Comparison of ENCODE assay signal across 29 cellular contexts in the genomic region with DNA sequence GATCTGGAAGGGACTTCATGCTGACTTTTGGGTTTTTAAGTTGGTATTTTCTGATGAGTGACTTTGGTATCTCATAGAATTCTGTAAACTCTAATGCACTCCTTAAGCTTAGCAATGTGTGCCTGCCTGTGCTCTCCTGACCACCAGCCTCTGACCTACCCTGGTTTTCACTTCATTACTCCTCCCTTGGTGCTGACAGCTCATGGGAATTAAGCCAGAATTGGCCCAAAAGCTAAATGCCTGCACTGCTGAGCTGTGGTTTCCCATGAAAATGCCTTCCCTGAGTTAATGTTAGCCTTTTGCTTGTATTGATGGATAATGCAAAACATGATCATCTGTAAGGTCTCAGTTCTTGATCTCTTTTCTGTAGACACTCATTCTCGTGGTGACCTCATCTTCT. TPM values are rescaled to one million over a fixed set of nuclear protein-coding genes. Genes with fewer than 3 reads are reported as not detected.
DNase-seq lines count a peak whose midpoint lies in the region; ATAC-seq, FAIRE-seq and TF ChIP-seq lines count a peak whose summit lies in the region.
"Had no signal": no experiment of that assay in that cellular context is flagged by ENCODE, and none has a peak within 500 bp of the region (broad histone marks: within the 10 kb centered on the region; RNA-seq: fewer than 3 reads in every experiment).

No MANE protein-coding gene starts in this region.

- H3K9me3 Mint-ChIP-seq in naive thymus-derived CD4-positive, alpha-beta T cell = peaks cover 0 to 4% (median 0%) of the 10 kb centered on the region in 11 donors
- H3K9me3 Mint-ChIP-seq: activated naive CD4-positive, alpha-beta T cell treated with anti-CD3 and anti-CD28 coated beads for 36 hours; neural crest cell had no signal

- H3K27ac Mint-ChIP-seq in naive thymus-derived CD4-positive, alpha-beta T cell = peak overlapping the region in 5 of 9 donors; percentile 44 to 81 (median 68)
- H3K27ac Mint-ChIP-seq: activated naive CD4-positive, alpha-beta T cell treated with anti-CD3 and anti-CD28 coated beads for 36 hours; B cell had no signal

- peaks cover 0 to 11% of the 10 kb centered on the region in 2 donors for H3K4me1 ChIP-seq in naive thymus-derived CD4-positive, alpha-beta T cell (ENCODE audit: control insufficient read depth in 2 of 2, insufficient read depth in 2 of 2, low read length in 2 of 2)
- H3K4me1 ChIP-seq: parathyroid adenoma had no signal

- POLR2A ChIA-PET in naive thymus-derived CD4-positive, alpha-beta T cell (lab: Charles Lee) = interaction anchor here (1.9 kb wide), 1 partner anchor 19 kb away, joined by 8 read pairs; a partner anchor contains a TSS

- no peaks in the 10 kb centered on the region for H3K27me3 ChIP-seq in naive thymus-derived CD4-positive, alpha-beta T cell (ENCODE audit: control insufficient read depth in 2 of 2, insufficient read depth in 2 of 2, low read length in 2 of 2)
- H3K27me3 ChIP-seq: dorsolateral prefrontal cortex, sigmoid colon had no signal

- H3K36me3 ChIP-seq in naive thymus-derived CD4-positive, alpha-beta T cell (ENCODE audit: control insufficient read depth in 2 of 3, insufficient read depth in 3 of 3, low read length in 3 of 3) = no peaks in the 10 kb centered on the region
- H3K36me3 ChIP-seq: sigmoid colon had no signal

- H3K4me3 ChIP-seq in fibroblast of the aortic adventitia (ENCODE audit: low read depth, low read length) = no peak overlapping the region
- no peak overlapping the region for H3K4me3 ChIP-seq in naive thymus-derived CD4-positive, alpha-beta T cell (ENCODE audit: low read length)
- H3K4me3 ChIP-seq: dorsolateral prefrontal cortex, PC-9, sigmoid colon had no signal

- H3K9me3 ChIP-seq in naive thymus-derived CD4-positive, alpha-beta T cell (ENCODE audit: control insufficient read depth in 2 of 3, low read length in 3 of 3) = no peaks in the 10 kb centered on the region
- H3K9me3 ChIP-seq: sigmoid colon had no signal

- peaks cover 4 to 40% (median 20%) of the 10 kb centered on the region in 7 donors for H3K4me1 Mint-ChIP-seq in naive thymus-derived CD4-positive, alpha-beta T cell

- no peak for TF ChIP-seq CTCF in fibroblast of the aortic adventitia (IDR thresholded peaks at IDR 0.05; ENCODE audit: insufficient read depth, low read length)

- intact Hi-C loops in Right ventricle myocardium superior (cut with DNase I) (no loop called here), cardiac septum (cut with DNase I) (no loop called here)
- intact Hi-C loops in naive thymus-derived CD4-positive, alpha-beta T cell (cut with micrococcal nuclease) = no loop called here

- DNase-seq in Right ventricle myocardium superior = no peak
- no peak for DNase-seq in cardiac septum (ENCODE audit: low spot score)
- DNase-seq in fibroblast of the aortic adventitia (ENCODE audit: low read depth) = peak; percentile 23
- no peak for DNase-seq in naive thymus-derived CD4-positive, alpha-beta T cell
- DNase-seq in medulla oblongata (ENCODE audit: extremely low spot score) = no peak
- no peak for DNase-seq in NCI-H748 treated with DMSO at 0.1 percent for 48 hours (lab: John Stamatoyannopoulos, UW)
- DNase-seq in urothelium cell line (ENCODE audit: low spot score) = no peak
- DNase-seq: activated CD4-positive, alpha-beta T cell treated with anti-CD3 and anti-CD28 coated beads for 4 hours; activated naive CD4-positive, alpha-beta T cell treated with anti-CD3 and anti-CD28 coated beads for 36 hours; activated T-cell treated with anti-CD3 and anti-CD28 coated beads, Interleukin-2, amount 50 U/mL, for 48 hours; caudate nucleus; dorsolateral prefrontal cortex; GOT3; NCI-H1092; NCI-H187; NCI-H2171 treated with DMSO at 0.1 percent for 48 hours; NCI-H524; PC-9; SHP77 treated with DMSO at 0.1 percent for 48 hours; sigmoid colon; stimulated activated CD4-positive, alpha-beta T cell treated with anti-CD3 and anti-CD28 coated beads, Interleukin-15, amount 100 ng/mL, for 24 hours; stimulated activated naive CD4-positive, alpha-beta T cell had no signal

- FAIRE-seq in urothelium cell line (lab: Jason Lieb, UNC) = no peak
- FAIRE-seq: A204.1, GM12892 had no signal

- H3K36me3 Mint-ChIP-seq in naive thymus-derived CD4-positive, alpha-beta T cell = no peaks in the 10 kb centered on the region

- CTCF ChIA-PET in naive thymus-derived CD4-positive, alpha-beta T cell (lab: Charles Lee) = no interaction called here

- no peak overlapping the region for H3K4me3 Mint-ChIP-seq in naive thymus-derived CD4-positive, alpha-beta T cell
- H3K4me3 Mint-ChIP-seq: activated naive CD4-positive, alpha-beta T cell treated with anti-CD3 and anti-CD28 coated beads for 36 hours; B cell; neural crest cell had no signal

- no peaks in the 10 kb centered on the region for H3K27me3 Mint-ChIP-seq in naive thymus-derived CD4-positive, alpha-beta T cell
- H3K27me3 Mint-ChIP-seq: B cell had no signal

- H3K27ac ChIP-seq in naive thymus-derived CD4-positive, alpha-beta T cell (ENCODE audit: low read depth, low read length) = no peak overlapping the region
- H3K27ac ChIP-seq: parathyroid adenoma, PC-9, sigmoid colon, VCaP had no signal

- ATAC-seq in Right ventricle myocardium superior (ENCODE audit: poor library complexity) (peak; percentile 91), GM18861 (IDR thresholded peaks at IDR 0.05; ENCODE audit: unreplicated experiment) (no peak)
- ATAC-seq in naive thymus-derived CD4-positive, alpha-beta T cell = no peak

RNA-seq across cellular contexts. Expression of a gene that starts 18.2 kb away (rescaled TPM):
- 153 TPM for total RNA-seq in Right ventricle myocardium superior
- total RNA-seq in cardiac septum = 90.1 TPM
- 17.6 and 22.5 TPM in 2 replicates for total RNA-seq in fibroblast of the aortic adventitia (ENCODE audit: low replicate concordance)
- total RNA-seq in naive thymus-derived CD4-positive, alpha-beta T cell = 10 to 100 TPM in 3 of 5 experiments, 1 to 10 TPM in 2; 2.4 to 47.2 (median 21.5) TPM
- polyA plus RNA-seq in naive thymus-derived CD4-positive, alpha-beta T cell = 10 to 100 TPM in 1 of 2 donors, 1 to 10 TPM in 1; 9.3 to 29.8 TPM
